16 cellular contexts compared by ENCODE assay signal in the genomic region with DNA sequence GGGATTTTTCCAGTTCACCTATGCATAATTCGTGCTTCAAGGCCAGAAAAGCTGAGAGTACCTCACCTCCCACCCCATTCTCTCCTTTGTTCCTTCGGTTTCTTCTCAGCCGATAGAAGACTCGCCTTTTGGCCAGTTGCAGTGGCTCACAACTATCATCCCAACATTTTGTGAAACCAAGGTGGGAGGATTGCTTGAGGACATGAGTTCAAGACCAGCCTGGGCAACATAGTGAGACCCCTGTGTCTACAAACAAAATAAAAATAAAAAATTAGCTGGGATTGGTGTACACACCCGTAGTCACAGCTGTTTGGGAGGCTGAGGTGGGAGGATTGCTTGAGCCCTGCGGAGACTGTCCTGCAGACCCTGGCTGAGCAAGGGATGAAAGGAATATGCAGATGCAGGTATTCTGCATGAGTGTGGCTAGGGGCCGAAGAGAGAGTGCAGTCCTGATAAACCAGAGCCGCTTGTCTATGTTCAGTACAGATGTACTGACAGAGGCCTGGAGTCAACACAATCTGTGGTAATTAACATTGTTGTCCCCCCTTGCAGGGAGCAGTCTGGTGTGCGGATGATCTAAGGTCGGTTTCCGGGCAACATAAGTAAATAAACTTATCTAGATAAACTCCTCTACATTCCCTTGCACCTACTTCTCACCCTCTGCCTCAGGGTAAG. TPM values are rescaled to one million over a fixed set of nuclear protein-coding genes. Genes with fewer than 3 reads are reported as not detected.
DNase-seq lines count a peak whose midpoint lies in the region; ATAC-seq and TF ChIP-seq lines count a peak whose summit lies in the region.
"Had no signal": no experiment of that assay in that cellular context is flagged by ENCODE, and none has a peak within 500 bp of the region (broad histone marks: within the 10 kb centered on the region; RNA-seq: fewer than 3 reads in every experiment).

No MANE protein-coding gene starts in this region.

- H3K4me1 ChIP-seq in cardiac muscle cell (ENCODE audit: low read depth): peaks cover 2% of the 10 kb centered on the region
- peaks cover 2 to 3% of the 10 kb centered on the region in 2 donors for H3K4me1 ChIP-seq in lung (ENCODE audit: control insufficient read depth in 2 of 2, insufficient read depth in 2 of 2, low read length in 2 of 2)
- H3K4me1 ChIP-seq: colonic mucosa had no signal

- H3K27me3 ChIP-seq in cardiac muscle cell (no peaks in the 10 kb centered on the region), lung (ENCODE audit: control insufficient read depth, insufficient read depth) (no peaks in the 10 kb centered on the region)
- H3K27me3 ChIP-seq: colonic mucosa had no signal

- CTCF ChIA-PET in activated naive CD4-positive, alpha-beta T cell treated with anti-CD3 and anti-CD28 coated beads for 36 hours (lab: Charles Lee): interaction anchor here (0.6 kb wide), 1 partner anchor 21 kb away, joined by 6 read pairs; no protein-coding TSS in a partner anchor
- CTCF ChIA-PET in activated CD8-positive, alpha-beta T cell treated with anti-CD3 and anti-CD28 coated beads for 36 hours (lab: Charles Lee): no interaction called here

- TF ChIP-seq CTCF in cardiac muscle cell (IDR thresholded peaks at IDR 0.05; ENCODE audit: low read depth, low read length) (no peak), choroid plexus epithelial cell (conservative IDR thresholded peaks at IDR 0.05; ENCODE audit: low read depth, low read length) (no peak), lung (IDR thresholded peaks at IDR 0.05; ENCODE audit: control extremely low read depth, extremely low read depth) (no peak)
- no peak for TF ChIP-seq CTCF in activated CD8-positive, alpha-beta T cell treated with anti-CD3 and anti-CD28 coated beads for 36 hours (IDR thresholded peaks at IDR 0.05)

- peak overlapping the region; percentile 0 for H3K27ac ChIP-seq in cardiac muscle cell
- peak overlapping the region in 1 of 2 donors; percentile 36 for H3K27ac ChIP-seq in lung (ENCODE audit: low read depth in 1 of 2, low read length in 1 of 2)
- H3K27ac ChIP-seq: colonic mucosa, HL-60, RWPE1 had no signal

- DNase-seq in cardiac muscle cell (ENCODE audit: low read depth in 1 of 2, low spot score in 1 of 2) (peak in 1 of 2 donors; percentile 54), cardiac septum (ENCODE audit: low spot score) (no peak), choroid plexus epithelial cell (ENCODE audit: low read depth) (peak; percentile 84), lung (ENCODE audit: low spot score) (no peak), NCI-H1048 (lab: John Stamatoyannopoulos, UW) (no peak), putamen (ENCODE audit: low spot score) (no peak)
- DNase-seq in activated naive CD4-positive, alpha-beta T cell treated with anti-CD3 and anti-CD28 coated beads for 36 hours: no peak
- DNase-seq in activated CD8-positive, alpha-beta T cell treated with anti-CD3 and anti-CD28 coated beads for 36 hours: no peak
- DNase-seq: colonic mucosa; DMS79; MM.1S; stimulated activated CD4-positive, alpha-beta T cell treated with anti-CD3 and anti-CD28 coated beads, Interleukin-12 subunit alpha, Interleukin-12 subunit beta, amount 100 ng/mL, for 4 hours; T-helper 9 cell had no signal

- POLR2A ChIA-PET in activated CD8-positive, alpha-beta T cell treated with anti-CD3 and anti-CD28 coated beads for 36 hours (lab: Charles Lee): no interaction called here

- H3K36me3 ChIP-seq in cardiac muscle cell (no peaks in the 10 kb centered on the region), lung (ENCODE audit: control insufficient read depth in 2 of 2, insufficient read depth in 2 of 2, low read length in 2 of 2) (no peaks in the 10 kb centered on the region)
- H3K36me3 ChIP-seq: colonic mucosa had no signal

- H3K27me3 Mint-ChIP-seq in activated naive CD4-positive, alpha-beta T cell treated with anti-CD3 and anti-CD28 coated beads for 36 hours (ENCODE audit: low read depth): no peaks in the 10 kb centered on the region
- no peaks in the 10 kb centered on the region for H3K27me3 Mint-ChIP-seq in activated CD8-positive, alpha-beta T cell treated with anti-CD3 and anti-CD28 coated beads for 36 hours
- H3K27me3 Mint-ChIP-seq: activated naive CD4-positive, alpha-beta T cell treated with anti-CD3 and anti-CD28 coated beads, Interleukin-2, amount 50 U/mL, for 24 hours had no signal

- peaks cover 41% of the 10 kb centered on the region for H3K4me1 Mint-ChIP-seq in activated naive CD4-positive, alpha-beta T cell treated with anti-CD3 and anti-CD28 coated beads for 36 hours (ENCODE audit: low read depth)
- peaks cover 16% of the 10 kb centered on the region for H3K4me1 Mint-ChIP-seq in activated CD8-positive, alpha-beta T cell treated with anti-CD3 and anti-CD28 coated beads for 36 hours (ENCODE audit: low read depth)

- no peak overlapping the region for H3K4me3 Mint-ChIP-seq in activated naive CD4-positive, alpha-beta T cell treated with anti-CD3 and anti-CD28 coated beads for 36 hours
- H3K4me3 Mint-ChIP-seq in activated CD8-positive, alpha-beta T cell treated with anti-CD3 and anti-CD28 coated beads for 36 hours: no peak overlapping the region
- H3K4me3 Mint-ChIP-seq: activated naive CD4-positive, alpha-beta T cell treated with anti-CD3 and anti-CD28 coated beads, Interleukin-2, amount 50 U/mL, for 24 hours had no signal

- no peak overlapping the region for H3K27ac Mint-ChIP-seq in activated naive CD4-positive, alpha-beta T cell treated with anti-CD3 and anti-CD28 coated beads for 36 hours
- no peak overlapping the region for H3K27ac Mint-ChIP-seq in activated CD8-positive, alpha-beta T cell treated with anti-CD3 and anti-CD28 coated beads for 36 hours
- H3K27ac Mint-ChIP-seq: activated naive CD4-positive, alpha-beta T cell treated with anti-CD3 and anti-CD28 coated beads, Interleukin-2, amount 50 U/mL, for 24 hours had no signal

- intact Hi-C loops in cardiac septum (cut with DNase I): no loop called here
- intact Hi-C loops in activated naive CD4-positive, alpha-beta T cell treated with anti-CD3 and anti-CD28 coated beads for 36 hours (cut with micrococcal nuclease): no loop called here
- intact Hi-C loops in activated CD8-positive, alpha-beta T cell treated with anti-CD3 and anti-CD28 coated beads for 36 hours (cut with micrococcal nuclease): no loop called here

- ATAC-seq in lung (ENCODE audit: insufficient read depth, low FRiP score): peak; percentile 34
- no peak for ATAC-seq in activated CD8-positive, alpha-beta T cell treated with anti-CD3 and anti-CD28 coated beads for 36 hours

- H3K36me3 Mint-ChIP-seq in activated naive CD4-positive, alpha-beta T cell treated with anti-CD3 and anti-CD28 coated beads for 36 hours (ENCODE audit: low read depth): peaks cover 2% of the 10 kb centered on the region
- peaks cover 16% of the 10 kb centered on the region for H3K36me3 Mint-ChIP-seq in activated CD8-positive, alpha-beta T cell treated with anti-CD3 and anti-CD28 coated beads for 36 hours (ENCODE audit: low read depth)

- H3K4me3 ChIP-seq in cardiac muscle cell (no peak overlapping the region), choroid plexus epithelial cell (ENCODE audit: low read depth, low read length) (no peak overlapping the region), lung (no peak overlapping the region)
- H3K4me3 ChIP-seq: colonic mucosa had no signal

- no peaks in the 10 kb centered on the region for H3K9me3 Mint-ChIP-seq in activated naive CD4-positive, alpha-beta T cell treated with anti-CD3 and anti-CD28 coated beads for 36 hours
- H3K9me3 Mint-ChIP-seq in activated CD8-positive, alpha-beta T cell treated with anti-CD3 and anti-CD28 coated beads for 36 hours: peaks cover 2% of the 10 kb centered on the region
- H3K9me3 Mint-ChIP-seq: activated naive CD4-positive, alpha-beta T cell treated with anti-CD3 and anti-CD28 coated beads, Interleukin-2, amount 50 U/mL, for 24 hours had no signal

- 72 to 78% methylated on average over 11 of the region's 11 CpGs for WGBS in lung, 2 donors

- no peaks in the 10 kb centered on the region for H3K9me3 ChIP-seq in cardiac muscle cell (ENCODE audit: low read depth)
- H3K9me3 ChIP-seq in lung (ENCODE audit: control insufficient read depth in 2 of 2, insufficient read depth in 1 of 2, low read length in 1 of 2): no peaks in the 10 kb centered on the region
- H3K9me3 ChIP-seq: colonic mucosa had no signal

RNA-seq across cellular contexts. Expression of a gene that starts 26.2 kb away (rescaled TPM):
- total RNA-seq in cardiac muscle cell (14.8 and 20.9 TPM in 2 replicates), cardiac septum (10.5 TPM), lung (10 to 100 TPM; 56.0 to 95.4 TPM)
- polyA plus RNA-seq in cardiac muscle cell (19.7 and 21.7 TPM in 2 replicates), lung (10 to 100 TPM; 16.8 to 42.7 TPM)
- 10 to 100 TPM; 11.0 to 14.6 TPM for total RNA-seq in activated naive CD4-positive, alpha-beta T cell treated with anti-CD3 and anti-CD28 coated beads for 36 hours
- total RNA-seq in activated CD8-positive, alpha-beta T cell treated with anti-CD3 and anti-CD28 coated beads for 36 hours: 10 to 100 TPM; 24.0 to 24.3 TPM

RNA-seq across cellular contexts. Expression of a gene that starts 31.8 kb away (rescaled TPM):
- total RNA-seq in cardiac muscle cell (14.1 and 22.2 TPM in 2 replicates), cardiac septum (14.9 TPM), lung (10 to 100 TPM; 32.5 to 39.2 TPM)
- polyA plus RNA-seq in cardiac muscle cell (23.9 and 34.8 TPM in 2 replicates), lung (10 to 100 TPM in 1 of 2 donors, 1 to 10 TPM in 1; 5.4 to 11.4 TPM)
- 10 to 100 TPM; 38.4 to 43.6 TPM for total RNA-seq in activated naive CD4-positive, alpha-beta T cell treated with anti-CD3 and anti-CD28 coated beads for 36 hours
- total RNA-seq in activated CD8-positive, alpha-beta T cell treated with anti-CD3 and anti-CD28 coated beads for 36 hours: 10 to 100 TPM; 48.5 to 50.3 TPM
